In genomic region chr2:234947556-234947955, GRCh38 we compare ENCODE assay signal across 27 cellular contexts. TPM values are rescaled to one million over a fixed set of nuclear protein-coding genes. Genes with fewer than 3 reads are reported as not detected.
"Had no signal": no experiment of that assay in that cellular context is flagged by ENCODE, and none has a peak within 500 bp of the region (broad histone marks: within the 10 kb centered on the region; RNA-seq: fewer than 3 reads in every experiment).

No MANE protein-coding gene starts in this region.

- H3K36me3 Mint-ChIP-seq: naive thymus-derived CD8-positive, alpha-beta T cell; stimulated activated memory B cell treated with anti-CD40 and anti-IgM and Interleukin-4, amounts not matched to agents 10 μg/mL and 1 μg/mL and 100 μg/mL, for 72 hours had no signal

- H3K4me2 ChIP-seq: smooth muscle cell had no signal

- H3K4me1 Mint-ChIP-seq: central memory CD8-positive, alpha-beta T cell had no signal

- H2AFZ ChIP-seq: parathyroid adenoma had no signal

- DNase-seq: colonic mucosa; effector CD8-positive, alpha-beta T cell; foreskin keratinocyte; heart right ventricle; hippocampal formation; kidney; mesendoderm; naive thymus-derived CD8-positive, alpha-beta T cell; nephron progenitor cell; stimulated activated CD4-positive, alpha-beta T cell treated with anti-CD3 and anti-CD28 coated beads, Interleukin-2, amount 100 ng/mL, for 24 hours; stimulated activated CD4-positive, alpha-beta T cell treated with anti-CD3 and anti-CD28 coated beads, Interleukin-4, amount 100 ng/mL, for 4 hours; stimulated activated naive CD8-positive, alpha-beta T cell treated with anti-CD3 and anti-CD28 coated beads, Interleukin-15, Interleukin-2, amounts not matched to agents 100 U/mL and 50 U/mL, for 24 hours; substantia nigra; testis; upper lobe of left lung had no signal

- H3K9me3 Mint-ChIP-seq: central memory CD8-positive, alpha-beta T cell had no signal

- H3K4me3 Mint-ChIP-seq: central memory CD8-positive, alpha-beta T cell; dendritic cell treated with granulocyte-macrophage colony-stimulating factor and Interleukin-4, amounts not matched to agents 40 ng/mL and 50 ng/mL, for 4 days; naive thymus-derived CD8-positive, alpha-beta T cell; nephron progenitor cell; stimulated activated memory B cell treated with anti-CD40 and anti-IgM and Interleukin-4, amounts not matched to agents 10 μg/mL and 1 μg/mL and 100 μg/mL, for 72 hours had no signal

- H3K27ac ChIP-seq: colonic mucosa, esophagus muscularis mucosa, foreskin keratinocyte, gastroesophageal sphincter, heart right ventricle, neutrophil, parathyroid adenoma, testis, tibial artery, upper lobe of left lung had no signal

- H3K4me3 ChIP-seq: colonic mucosa, esophagus muscularis mucosa, gastroesophageal sphincter, heart right ventricle, smooth muscle cell, testis, tibial artery, upper lobe of left lung had no signal

- H3K79me2 ChIP-seq: parathyroid adenoma had no signal

- H3K9me3 ChIP-seq: colonic mucosa, esophagus muscularis mucosa, neutrophil, testis, upper lobe of left lung had no signal

- ATAC-seq: foreskin keratinocyte; gastroesophageal sphincter; heart right ventricle; left lobe of liver; naive thymus-derived CD8-positive, alpha-beta T cell; sciatic nerve; stimulated activated memory B cell treated with anti-CD40 and anti-IgM and Interleukin-4, amounts not matched to agents 10 μg/mL and 1 μg/mL and 100 μg/mL, for 72 hours; stimulated activated naive CD8-positive, alpha-beta T cell treated with anti-CD3 and anti-CD28 coated beads, Interleukin-15, Interleukin-2, amounts not matched to agents 100 U/mL and 50 U/mL, for 24 hours had no signal

- H3K27me3 ChIP-seq: colonic mucosa, foreskin keratinocyte, gastroesophageal sphincter, testis, tibial artery had no signal

- H3K4me1 ChIP-seq: colonic mucosa, parathyroid adenoma had no signal

- H3K9ac ChIP-seq: parathyroid adenoma had no signal

- H3K36me3 ChIP-seq: colonic mucosa, esophagus muscularis mucosa, gastroesophageal sphincter, heart right ventricle, neutrophil, tibial artery, upper lobe of left lung had no signal

- H3K27ac Mint-ChIP-seq: dendritic cell treated with granulocyte-macrophage colony-stimulating factor and Interleukin-4, amounts not matched to agents 40 ng/mL and 50 ng/mL, for 4 days; naive thymus-derived CD8-positive, alpha-beta T cell; nephron progenitor cell; progenitor cell of endocrine pancreas; stimulated activated memory B cell treated with anti-CD40 and anti-IgM and Interleukin-4, amounts not matched to agents 10 μg/mL and 1 μg/mL and 100 μg/mL, for 72 hours had no signal

RNA-seq across cellular contexts. Expression of gene SH3BP4, which starts 4.3 kb away (rescaled TPM):
- polyA plus RNA-seq: naive thymus-derived CD8-positive, alpha-beta T cell had no signal
